26 cellular contexts compared by ENCODE assay signal in the genomic region with DNA sequence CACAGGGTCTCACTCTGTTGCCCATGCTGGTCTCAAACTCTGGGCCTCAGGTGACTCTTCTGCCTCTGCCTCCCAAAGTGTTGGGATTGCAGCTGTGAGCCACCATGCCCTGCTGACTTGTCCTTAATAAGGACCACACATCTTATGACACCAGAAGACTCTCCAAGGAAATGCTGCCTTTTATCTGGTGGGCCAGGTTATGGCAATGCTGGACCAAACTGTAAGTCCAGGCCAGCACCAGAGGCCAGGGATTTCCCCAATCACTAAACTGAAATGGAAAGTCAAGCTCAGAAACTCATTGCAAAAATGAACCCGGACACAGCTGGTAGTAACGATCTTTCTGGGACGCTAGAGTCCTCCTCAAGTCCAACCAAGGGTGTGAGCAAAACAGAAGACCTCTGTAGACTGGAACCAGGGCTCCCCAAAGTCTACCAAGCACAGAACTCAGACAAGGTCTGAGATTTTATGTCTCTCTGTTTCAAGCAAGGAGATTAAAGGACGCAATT.
DNase-seq lines count a peak whose midpoint lies in the region; ATAC-seq, FAIRE-seq and TF ChIP-seq lines count a peak whose summit lies in the region.
"Had no signal": no experiment of that assay in that cellular context is flagged by ENCODE, and none has a peak within 500 bp of the region (broad histone marks: within the 10 kb centered on the region; RNA-seq: fewer than 3 reads in every experiment).

No MANE protein-coding gene starts in this region.

- no peaks in the 10 kb centered on the region for H3K9me3 ChIP-seq in A549
- peaks cover 2% of the 10 kb centered on the region for H3K9me3 ChIP-seq in RWPE2 (ENCODE audit: severe bottlenecking)
- no peaks in the 10 kb centered on the region for H3K9me3 ChIP-seq in esophagus squamous epithelium
- H3K9me3 ChIP-seq: HAP-1, pancreas, thoracic aorta, uterus had no signal

- POLR2A ChIA-PET in A549 (lab: Yijun Ruan, JAX): interaction anchor here (0.7 to 1.5 kb wide), 2 partner anchors 21 to 35 kb away, joined by 3 to 4 read pairs; no protein-coding TSS in a partner anchor

- H3K4me1 ChIP-seq in A549: peaks cover 24% of the 10 kb centered on the region
- H3K4me1 ChIP-seq in RWPE2 (ENCODE audit: insufficient read depth, poor library complexity, severe bottlenecking): peaks cover 28% of the 10 kb centered on the region
- peaks cover 0 to 23% (median 10%) of the 10 kb centered on the region in 3 donors for H3K4me1 ChIP-seq in esophagus squamous epithelium
- H3K4me1 ChIP-seq: pancreas, uterus had no signal

- ATAC-seq in A549: peak; percentile 47 to 52; a peak in 4 of 6 replicates
- ATAC-seq in RWPE2 (ENCODE audit: low read depth): no peak
- ATAC-seq: HepG2; stimulated activated naive CD8-positive, alpha-beta T cell treated with anti-CD3 and anti-CD28 coated beads, Interleukin-15, amount 100 ng/mL, for 72 hours had no signal

- H3K36me3 ChIP-seq in RWPE2 (ENCODE audit: low read depth): no peaks in the 10 kb centered on the region
- no peaks in the 10 kb centered on the region for H3K36me3 ChIP-seq in esophagus squamous epithelium
- H3K36me3 ChIP-seq: HAP-1, pancreas, thoracic aorta, uterus had no signal

- 81% methylated on average over 4 of the region's 4 CpGs for WGBS in A549 (ENCODE audit: missing lambda C conversion rate)
- WGBS in esophagus squamous epithelium, 2 donors: 67 to 79% methylated on average over 3 to 4 of the region's 4 CpGs

- peak overlapping the region; percentile 75 for H3K4me2 ChIP-seq in A549

- no peak for FAIRE-seq in A549 (lab: Jason Lieb, UNC)
- peak; percentile 15 for FAIRE-seq in H54 (lab: Jason Lieb, UNC)
- FAIRE-seq: GM18507, HepG2, pancreas had no signal

- H3K27me3 ChIP-seq in RWPE2 (ENCODE audit: insufficient read depth, poor library complexity, severe bottlenecking): no peaks in the 10 kb centered on the region
- no peaks in the 10 kb centered on the region for H3K27me3 ChIP-seq in esophagus squamous epithelium
- H3K27me3 ChIP-seq: pancreas, uterus had no signal

- intact Hi-C loops in esophagus squamous epithelium (cut with DNase I): no loop called here

- H3K4me3 ChIP-seq in A549: no peak overlapping the region
- no peak overlapping the region for H3K4me3 ChIP-seq in RWPE2 (ENCODE audit: severe bottlenecking)
- no peak overlapping the region for H3K4me3 ChIP-seq in esophagus squamous epithelium
- H3K4me3 ChIP-seq: HAP-1, pancreas, thoracic aorta, uterus had no signal

- TF ChIP-seq POLR2A in A549 (IDR thresholded peaks at IDR 0.05; ENCODE audit: low read length) (no peak), H54 (IDR thresholded peaks at IDR 0.05; ENCODE audit: low read depth, low read length) (no peak), esophagus squamous epithelium (IDR thresholded peaks at IDR 0.05) (no peak)

- CTCF ChIA-PET in A549 (lab: Yijun Ruan, JAX): interaction anchor here (1.6 to 3.4 kb wide), 5 partner anchors 10 to 123 kb away, joined by 4 to 15 read pairs (median 10); no protein-coding TSS in a partner anchor

- TF ChIP-seq RAD21 in A549 (conservative IDR thresholded peaks at IDR 0.05 in 1 of 2, IDR thresholded peaks at IDR 0.05 in 1 of 2): no peak

- no peak for TF ChIP-seq EP300 in A549 (IDR thresholded peaks at IDR 0.05)

- H3K27ac ChIP-seq in A549 (peak overlapping the region; percentile 74 to 89), RWPE2 (ENCODE audit: poor library complexity, severe bottlenecking) (peak overlapping the region; percentile 95), epithelial cell of prostate (peak overlapping the region; percentile 57), esophagus squamous epithelium (no peak overlapping the region)
- H3K27ac ChIP-seq: thoracic aorta, uterus had no signal

- DNase-seq in A549 (ENCODE audit: low read depth in 1 of 2, low spot score in 1 of 2) (no peak), H54 (ENCODE audit: insufficient read length, low spot score) (no peak), RWPE2 (ENCODE audit: low spot score) (no peak), epithelial cell of prostate (ENCODE audit: low read depth, low spot score) (no peak), esophagus squamous epithelium (lab: John Stamatoyannopoulos, UW) (no peak), NCI-H128 (lab: John Stamatoyannopoulos, UW; ENCODE audit: unreplicated experiment) (no peak), NCI-H1436 treated with DMSO at 0.1 percent for 48 hours (lab: John Stamatoyannopoulos, UW) (no peak), NCI-H2196 treated with DMSO at 0.1 percent for 48 hours (lab: John Stamatoyannopoulos, UW; ENCODE audit: unreplicated experiment) (no peak)
- DNase-seq: 8988T; activated CD4-positive, alpha-beta memory T cell treated with anti-CD3 and anti-CD28 coated beads for 36 hours; activated CD4-positive, alpha-beta T cell treated with anti-CD3 and anti-CD28 coated beads for 1 hour; activated CD8-positive, alpha-beta memory T cell treated with anti-CD3 and anti-CD28 coated beads, Interleukin-2, amount 50 U/mL, for 48 hours; activated naive CD4-positive, alpha-beta T cell treated with anti-CD3 and anti-CD28 coated beads, Interleukin-2, amount 50 U/mL, for 16 hours; amygdala; Karpas-422; NCI-H1694; NCI-H510A; pancreas; retina; stimulated activated CD4-positive, alpha-beta T cell treated with anti-CD3 and anti-CD28 coated beads, Interleukin-1b, Interleukin-23, amount 100 ng/mL, for 48 hours; stimulated activated naive CD8-positive, alpha-beta T cell treated with anti-CD3 and anti-CD28 coated beads, Interleukin-15, amount 100 ng/mL, for 72 hours; uterus had no signal

- TF ChIP-seq CTCF in A549 (IDR thresholded peaks at IDR 0.05): no peak
- TF ChIP-seq CTCF in RWPE2 (IDR thresholded peaks at IDR 0.05; ENCODE audit: poor library complexity, severe bottlenecking): no peak
- no peak for TF ChIP-seq CTCF in esophagus squamous epithelium (IDR thresholded peaks at IDR 0.05)

TF ChIP-seq in A549, 52 proteins besides CTCF, POLR2A, EP300 and RAD21:
- TF ChIP-seq KDM5A (IDR thresholded peaks at IDR 0.05) (no peak), RNF2 (IDR thresholded peaks at IDR 0.05; ENCODE audit: borderline replicate concordance, low read depth) (no peak), RFX5 (IDR thresholded peaks at IDR 0.05) (no peak), PBX3 (IDR thresholded peaks at IDR 0.05) (no peak), EHF (CRISPR knock-in tag; IDR thresholded peaks at IDR 0.05) (no peak)
TF ChIP-seq in A549: peak in this region for 0.

Comparison
In these comparisons a context has a peak if more than half of its experiments do, and no peak if none do; other contexts are left out.
1. H3K27ac ChIP-seq: peak in A549 (2 of 2), RWPE2 (single experiment) and epithelial cell of prostate (single experiment); none in esophagus squamous epithelium (0 of 4).